8 cellular contexts compared by ENCODE assay signal in the genomic region with DNA sequence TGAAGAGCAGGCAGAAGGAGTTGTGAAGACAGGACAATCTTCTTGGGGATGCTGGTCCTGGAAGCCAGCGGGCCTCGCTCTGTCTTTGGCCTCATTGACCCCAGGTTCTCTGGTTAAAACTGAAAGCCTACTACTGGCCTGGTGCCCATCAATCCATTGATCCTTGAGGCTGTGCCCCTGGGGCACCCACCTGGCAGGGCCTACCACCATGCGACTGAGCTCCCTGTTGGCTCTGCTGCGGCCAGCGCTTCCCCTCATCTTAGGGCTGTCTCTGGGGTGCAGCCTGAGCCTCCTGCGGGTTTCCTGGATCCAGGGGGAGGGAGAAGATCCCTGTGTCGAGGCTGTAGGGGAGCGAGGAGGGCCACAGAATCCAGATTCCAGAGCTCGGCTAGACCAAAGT. TPM values are rescaled to one million over a fixed set of nuclear protein-coding genes. Genes with fewer than 3 reads are reported as not detected.
DNase-seq lines count a peak whose midpoint lies in the region; ATAC-seq and TF ChIP-seq lines count a peak whose summit lies in the region.

No MANE protein-coding gene starts in this region.

- peaks cover 12% of the 10 kb centered on the region for H3K4me1 ChIP-seq in Panc1 (ENCODE audit: control insufficient read depth, insufficient read depth, low read length)

- H3K27me3 ChIP-seq in GM06990 (replicated peaks; ENCODE audit: control insufficient read depth, insufficient read depth, low read length) = no peaks in the 10 kb centered on the region
- H3K27me3 ChIP-seq in Panc1 (ENCODE audit: control insufficient read depth, insufficient read depth, low read length) = no peaks in the 10 kb centered on the region

- TF ChIP-seq CTCF in GM06990 (IDR thresholded peaks at IDR 0.05; ENCODE audit: insufficient read depth, low read length, poor library complexity, severe bottlenecking) (no peak), Panc1 (IDR thresholded peaks at IDR 0.05) (no peak), epithelial cell of proximal tubule (conservative IDR thresholded peaks at IDR 0.05; ENCODE audit: low read depth, low read length) (no peak), progenitor cell of endocrine pancreas (IDR thresholded peaks at IDR 0.05; ENCODE audit: unreplicated experiment) (no peak)

- BruUV-seq in Panc1 (replicated peaks; lab: Mats Ljungman, UMichigan) = TSS peak; percentile 85

- CTCF ChIA-PET in Panc1 (lab: Charles Lee) = interaction anchor here (0.9 kb wide), 1 partner anchor 11 kb away, joined by 3 read pairs; no protein-coding TSS in a partner anchor

- H3K27ac Mint-ChIP-seq in progenitor cell of endocrine pancreas = peak overlapping the region; percentile 98

- H3K27me3 Mint-ChIP-seq in progenitor cell of endocrine pancreas = no peaks in the 10 kb centered on the region

- no peaks in the 10 kb centered on the region for H3K9me3 Mint-ChIP-seq in progenitor cell of endocrine pancreas (ENCODE audit: low read depth)

- no peak for DNase-seq in GM06990 (ENCODE audit: extremely low read depth, insufficient read length)
- DNase-seq in Panc1 (ENCODE audit: low read depth, low spot score) = no peak
- no peak for DNase-seq in epithelial cell of proximal tubule (ENCODE audit: low read depth)
- no peak for DNase-seq in progenitor cell of endocrine pancreas (ENCODE audit: low spot score, unreplicated experiment)
- DNase-seq in NCI-H187 (lab: John Stamatoyannopoulos, UW) = no peak
- DNase-seq in DMS114 treated with DMSO at 0.1 percent for 48 hours (lab: John Stamatoyannopoulos, UW; ENCODE audit: unreplicated experiment) = no peak

- H3K36me3 Mint-ChIP-seq in progenitor cell of endocrine pancreas (ENCODE audit: insufficient read depth) = no peaks in the 10 kb centered on the region

- POLR2A ChIA-PET in Panc1 (lab: Charles Lee) = no interaction called here

- H3K9me3 ChIP-seq in Panc1 (ENCODE audit: control insufficient read depth, insufficient read depth, low read depth, low read length) = no peaks in the 10 kb centered on the region

- H3K4me3 Mint-ChIP-seq in progenitor cell of endocrine pancreas (ENCODE audit: low read depth) = peak overlapping the region; percentile 96

- H3K27ac ChIP-seq in Panc1 (ENCODE audit: low read length) = no peak overlapping the region

- peak overlapping the region; percentile 99 for H3K4me3 ChIP-seq in GM06990 (replicated peaks; ENCODE audit: low read depth, low read length)
- H3K4me3 ChIP-seq in Panc1 (ENCODE audit: low read depth in 2 of 2, low read length in 2 of 2) = peak overlapping the region; percentile 91 to 96
- H3K4me3 ChIP-seq in epithelial cell of proximal tubule (ENCODE audit: low read depth, low read length) = peak overlapping the region; percentile 99

- peaks cover 17% of the 10 kb centered on the region for H3K4me1 Mint-ChIP-seq in progenitor cell of endocrine pancreas (ENCODE audit: low read depth)

- intact Hi-C loops in Panc1 (cut with micrococcal nuclease; ENCODE audit: unreplicated experiment) = no loop called here

- ATAC-seq in Panc1 = no peak
- ATAC-seq in GM21619 (IDR thresholded peaks at IDR 0.05; ENCODE audit: unreplicated experiment) = no peak
- no peak for ATAC-seq in HG02970 (IDR thresholded peaks at IDR 0.05; ENCODE audit: low FRiP score, unreplicated experiment)

- in situ Hi-C loops in Panc1 (cut with HindIII; ENCODE audit: low pct_unique_long_range_greater_than_20kb, low sequenced_read_pairs) = no loop called here

- H3K36me3 ChIP-seq in GM06990 (ENCODE audit: control insufficient read depth, insufficient read depth, low read length) (peaks cover 21% of the 10 kb centered on the region), Panc1 (ENCODE audit: control insufficient read depth, insufficient read depth, low read length) (no peaks in the 10 kb centered on the region; the same call in 1 of the 2 replicates)

RNA-seq across cellular contexts. Expression of gene CHPF2, which starts 1.5 kb away (rescaled TPM):
- 44.9 TPM for total RNA-seq in Panc1 (2021; ENCODE audit: unreplicated experiment)
- polyA plus RNA-seq in Panc1 (2012; ENCODE audit: insufficient read length) = 43.7 TPM
- total RNA-seq in epithelial cell of proximal tubule = 40.1 and 45.6 TPM in 2 replicates
- 41.4 and 42.2 TPM in 2 replicates for total RNA-seq in progenitor cell of endocrine pancreas

RNA-seq across cellular contexts. Expression of gene ABCF2, which starts 6.8 kb away (rescaled TPM):
- 64.4 TPM for total RNA-seq in Panc1 (2021; ENCODE audit: unreplicated experiment)
- 53.9 TPM for polyA plus RNA-seq in Panc1 (2012; ENCODE audit: insufficient read length)
- total RNA-seq in epithelial cell of proximal tubule = 37.8 and 80.5 TPM in 2 replicates
- 48.7 and 55.1 TPM in 2 replicates for total RNA-seq in progenitor cell of endocrine pancreas

RNA-seq across cellular contexts. Expression of gene SMARCD3, which starts 14.7 kb away (rescaled TPM):
- total RNA-seq in Panc1 (2021; ENCODE audit: unreplicated experiment) = 27.8 TPM
- 35.9 TPM for polyA plus RNA-seq in Panc1 (2012; ENCODE audit: insufficient read length)
- 6.9 and 8.1 TPM in 2 replicates for total RNA-seq in epithelial cell of proximal tubule
- 51.1 and 52.9 TPM in 2 replicates for total RNA-seq in progenitor cell of endocrine pancreas

RNA-seq across cellular contexts. Expression of gene H2BK1, which starts 23.5 kb away (rescaled TPM):
- total RNA-seq in Panc1 (2021; ENCODE audit: unreplicated experiment) (not detected), epithelial cell of proximal tubule (not detected in 2 replicates), progenitor cell of endocrine pancreas (not detected in 2 replicates)
- not detected for polyA plus RNA-seq in Panc1 (2012; ENCODE audit: insufficient read length)

RNA-seq across cellular contexts. Expression of gene ASB10, which starts 46.8 kb away (rescaled TPM):
- not detected for total RNA-seq in Panc1 (2021; ENCODE audit: unreplicated experiment)
- not detected for polyA plus RNA-seq in Panc1 (2012; ENCODE audit: insufficient read length)
- not detected in 2 replicates for total RNA-seq in epithelial cell of proximal tubule
- not detected in 2 replicates for total RNA-seq in progenitor cell of endocrine pancreas
